In genomic region chr17:19237389-19238166, GRCh38 we compare ENCODE assay signal across 1 cellular context.
TF ChIP-seq lines count a peak whose summit lies in the region.

No MANE protein-coding gene starts in this region.

TF ChIP-seq in WTC11, 78 proteins besides CTCF, POLR2A, EP300 and RAD21 (continued from another document):
- TF ChIP-seq ZNF532 (CRISPR knock-in tag; IDR thresholded peaks at IDR 0.05; ENCODE audit: borderline replicate concordance) (no peak), ZNF416 (CRISPR knock-in tag; IDR thresholded peaks at IDR 0.05) (no peak), ZNF121 (CRISPR knock-in tag; IDR thresholded peaks at IDR 0.05) (no peak), RORB (CRISPR knock-in tag; IDR thresholded peaks at IDR 0.05) (no peak), OVOL2 (CRISPR knock-in tag; IDR thresholded peaks at IDR 0.05; ENCODE audit: borderline replicate concordance) (no peak), NFYB (CRISPR knock-in tag; conservative IDR thresholded peaks at IDR 0.05; ENCODE audit: low read depth) (no peak), KAT7 (CRISPR knock-in tag; IDR thresholded peaks at IDR 0.05; ENCODE audit: borderline replicate concordance) (no peak), RELA (CRISPR knock-in tag; IDR thresholded peaks at IDR 0.05; ENCODE audit: borderline replicate concordance) (no peak)
- TF ChIP-seq, protein P1, sequence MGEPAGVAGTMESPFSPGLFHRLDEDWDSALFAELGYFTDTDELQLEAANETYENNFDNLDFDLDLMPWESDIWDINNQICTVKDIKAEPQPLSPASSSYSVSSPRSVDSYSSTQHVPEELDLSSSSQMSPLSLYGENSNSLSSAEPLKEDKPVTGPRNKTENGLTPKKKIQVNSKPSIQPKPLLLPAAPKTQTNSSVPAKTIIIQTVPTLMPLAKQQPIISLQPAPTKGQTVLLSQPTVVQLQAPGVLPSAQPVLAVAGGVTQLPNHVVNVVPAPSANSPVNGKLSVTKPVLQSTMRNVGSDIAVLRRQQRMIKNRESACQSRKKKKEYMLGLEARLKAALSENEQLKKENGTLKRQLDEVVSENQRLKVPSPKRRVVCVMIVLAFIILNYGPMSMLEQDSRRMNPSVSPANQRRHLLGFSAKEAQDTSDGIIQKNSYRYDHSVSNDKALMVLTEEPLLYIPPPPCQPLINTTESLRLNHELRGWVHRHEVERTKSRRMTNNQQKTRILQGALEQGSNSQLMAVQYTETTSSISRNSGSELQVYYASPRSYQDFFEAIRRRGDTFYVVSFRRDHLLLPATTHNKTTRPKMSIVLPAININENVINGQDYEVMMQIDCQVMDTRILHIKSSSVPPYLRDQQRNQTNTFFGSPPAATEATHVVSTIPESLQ (CRISPR knock-in tag; IDR thresholded peaks at IDR 0.05): no peak
- TF ChIP-seq, protein P2, sequence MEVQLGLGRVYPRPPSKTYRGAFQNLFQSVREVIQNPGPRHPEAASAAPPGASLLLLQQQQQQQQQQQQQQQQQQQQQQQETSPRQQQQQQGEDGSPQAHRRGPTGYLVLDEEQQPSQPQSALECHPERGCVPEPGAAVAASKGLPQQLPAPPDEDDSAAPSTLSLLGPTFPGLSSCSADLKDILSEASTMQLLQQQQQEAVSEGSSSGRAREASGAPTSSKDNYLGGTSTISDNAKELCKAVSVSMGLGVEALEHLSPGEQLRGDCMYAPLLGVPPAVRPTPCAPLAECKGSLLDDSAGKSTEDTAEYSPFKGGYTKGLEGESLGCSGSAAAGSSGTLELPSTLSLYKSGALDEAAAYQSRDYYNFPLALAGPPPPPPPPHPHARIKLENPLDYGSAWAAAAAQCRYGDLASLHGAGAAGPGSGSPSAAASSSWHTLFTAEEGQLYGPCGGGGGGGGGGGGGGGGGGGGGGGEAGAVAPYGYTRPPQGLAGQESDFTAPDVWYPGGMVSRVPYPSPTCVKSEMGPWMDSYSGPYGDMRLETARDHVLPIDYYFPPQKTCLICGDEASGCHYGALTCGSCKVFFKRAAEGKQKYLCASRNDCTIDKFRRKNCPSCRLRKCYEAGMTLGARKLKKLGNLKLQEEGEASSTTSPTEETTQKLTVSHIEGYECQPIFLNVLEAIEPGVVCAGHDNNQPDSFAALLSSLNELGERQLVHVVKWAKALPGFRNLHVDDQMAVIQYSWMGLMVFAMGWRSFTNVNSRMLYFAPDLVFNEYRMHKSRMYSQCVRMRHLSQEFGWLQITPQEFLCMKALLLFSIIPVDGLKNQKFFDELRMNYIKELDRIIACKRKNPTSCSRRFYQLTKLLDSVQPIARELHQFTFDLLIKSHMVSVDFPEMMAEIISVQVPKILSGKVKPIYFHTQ (CRISPR knock-in tag; IDR thresholded peaks at IDR 0.05): no peak
- TF ChIP-seq, protein P3, sequence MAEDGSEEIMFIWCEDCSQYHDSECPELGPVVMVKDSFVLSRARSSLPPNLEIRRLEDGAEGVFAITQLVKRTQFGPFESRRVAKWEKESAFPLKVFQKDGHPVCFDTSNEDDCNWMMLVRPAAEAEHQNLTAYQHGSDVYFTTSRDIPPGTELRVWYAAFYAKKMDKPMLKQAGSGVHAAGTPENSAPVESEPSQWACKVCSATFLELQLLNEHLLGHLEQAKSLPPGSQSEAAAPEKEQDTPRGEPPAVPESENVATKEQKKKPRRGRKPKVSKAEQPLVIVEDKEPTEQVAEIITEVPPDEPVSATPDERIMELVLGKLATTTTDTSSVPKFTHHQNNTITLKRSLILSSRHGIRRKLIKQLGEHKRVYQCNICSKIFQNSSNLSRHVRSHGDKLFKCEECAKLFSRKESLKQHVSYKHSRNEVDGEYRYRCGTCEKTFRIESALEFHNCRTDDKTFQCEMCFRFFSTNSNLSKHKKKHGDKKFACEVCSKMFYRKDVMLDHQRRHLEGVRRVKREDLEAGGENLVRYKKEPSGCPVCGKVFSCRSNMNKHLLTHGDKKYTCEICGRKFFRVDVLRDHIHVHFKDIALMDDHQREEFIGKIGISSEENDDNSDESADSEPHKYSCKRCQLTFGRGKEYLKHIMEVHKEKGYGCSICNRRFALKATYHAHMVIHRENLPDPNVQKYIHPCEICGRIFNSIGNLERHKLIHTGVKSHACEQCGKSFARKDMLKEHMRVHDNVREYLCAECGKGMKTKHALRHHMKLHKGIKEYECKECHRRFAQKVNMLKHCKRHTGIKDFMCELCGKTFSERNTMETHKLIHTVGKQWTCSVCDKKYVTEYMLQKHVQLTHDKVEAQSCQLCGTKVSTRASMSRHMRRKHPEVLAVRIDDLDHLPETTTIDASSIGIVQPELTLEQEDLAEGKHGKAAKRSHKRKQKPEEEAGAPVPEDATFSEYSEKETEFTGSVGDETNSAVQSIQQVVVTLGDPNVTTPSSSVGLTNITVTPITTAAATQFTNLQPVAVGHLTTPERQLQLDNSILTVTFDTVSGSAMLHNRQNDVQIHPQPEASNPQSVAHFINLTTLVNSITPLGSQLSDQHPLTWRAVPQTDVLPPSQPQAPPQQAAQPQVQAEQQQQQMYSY (CRISPR knock-in tag; IDR thresholded peaks at IDR 0.05): 0 out of 2 replicates have a peak, but pooled peaks have one; percentile 36
